ENCODE assay signal across 17 cellular contexts in genomic region chr5:165130656-165131055, GRCh38.
"Had no signal": no experiment of that assay in that cellular context is flagged by ENCODE, and none has a peak within 500 bp of the region (broad histone marks: within the 10 kb centered on the region; RNA-seq: fewer than 3 reads in every experiment).

No MANE protein-coding gene starts in this region.

- H3K27ac ChIP-seq: hepatocyte, left ventricle myocardium inferior, thyroid gland had no signal

- H3K4me1 Mint-ChIP-seq: activated CD4-positive, alpha-beta T cell treated with anti-CD3 and anti-CD28 coated beads, Interleukin-2, amount 10 ng/mL, durations not matched to agents 7 days and 5 days; memory B cell; naive thymus-derived CD8-positive, alpha-beta T cell; stimulated activated memory B cell treated with anti-CD40 and anti-IgM and Interleukin-4, amounts not matched to agents 10 μg/mL and 1 μg/mL and 100 μg/mL, for 72 hours had no signal

- H3K27me3 ChIP-seq: hepatocyte, thyroid gland had no signal

- H3K9me3 ChIP-seq: left ventricle myocardium inferior, thyroid gland had no signal

- H3K79me2 ChIP-seq: hepatocyte had no signal

- H3K27me3 Mint-ChIP-seq: activated CD4-positive, alpha-beta T cell treated with anti-CD3 and anti-CD28 coated beads, Interleukin-2, amount 10 ng/mL, durations not matched to agents 7 days and 5 days; dendritic cell treated with granulocyte-macrophage colony-stimulating factor and Interleukin-4, amounts not matched to agents 40 ng/mL and 50 ng/mL, for 4 days; memory B cell; naive thymus-derived CD8-positive, alpha-beta T cell; stimulated activated memory B cell treated with anti-CD40 and anti-IgM and Interleukin-4, amounts not matched to agents 10 μg/mL and 1 μg/mL and 100 μg/mL, for 72 hours had no signal

- H3K36me3 ChIP-seq: left ventricle myocardium inferior, thyroid gland had no signal

- H3K36me3 Mint-ChIP-seq: activated naive CD4-positive, alpha-beta T cell treated with anti-CD3 and anti-CD28 coated beads, Interleukin-2, amount 50 U/mL, for 72 hours; memory B cell; naive thymus-derived CD8-positive, alpha-beta T cell; stimulated activated memory B cell treated with anti-CD40 and anti-IgM and Interleukin-4, amounts not matched to agents 10 μg/mL and 1 μg/mL and 100 μg/mL, for 72 hours had no signal

- H3K4me3 Mint-ChIP-seq: activated CD4-positive, alpha-beta T cell treated with anti-CD3 and anti-CD28 coated beads, Interleukin-2, amount 10 ng/mL, durations not matched to agents 7 days and 5 days; activated T-cell treated with anti-CD3 and anti-CD28 coated beads, Interleukin-2, amount 50 U/mL, for 72 hours; dendritic cell treated with granulocyte-macrophage colony-stimulating factor and Interleukin-4, amounts not matched to agents 40 ng/mL and 50 ng/mL, for 4 days; memory B cell; naive thymus-derived CD8-positive, alpha-beta T cell; stimulated activated memory B cell treated with anti-CD40 and anti-IgM and Interleukin-4, amounts not matched to agents 10 μg/mL and 1 μg/mL and 100 μg/mL, for 72 hours; T-helper 2 cell treated with Interferon-gamma antibody and Interleukin-4, amounts not matched to agents 5 μg/mL and 100 μg/mL, for 36 hours had no signal

- DNase-seq: activated CD4-positive, alpha-beta T cell treated with anti-CD3 and anti-CD28 coated beads, Interleukin-2, amount 10 ng/mL, durations not matched to agents 7 days and 5 days; activated CD8-positive, alpha-beta memory T cell treated with anti-CD3 and anti-CD28 coated beads, Interleukin-2, amount 50 U/mL, for 48 hours; activated gamma-delta T cell; activated T-cell treated with anti-CD3 and anti-CD28 coated beads, Interleukin-2, amount 50 U/mL, for 72 hours; amniotic stem cell; effector memory CD4-positive, alpha-beta T cell; erythroblast; kidney; left ventricle myocardium inferior; naive thymus-derived CD8-positive, alpha-beta T cell; thyroid gland had no signal

- H3K4me1 ChIP-seq: left ventricle myocardium inferior, thyroid gland had no signal

- H3K27ac Mint-ChIP-seq: activated CD4-positive, alpha-beta T cell treated with anti-CD3 and anti-CD28 coated beads, Interleukin-2, amount 10 ng/mL, durations not matched to agents 7 days and 5 days; activated naive CD4-positive, alpha-beta T cell treated with anti-CD3 and anti-CD28 coated beads, Interleukin-2, amount 50 U/mL, for 72 hours; activated T-cell treated with anti-CD3 and anti-CD28 coated beads, Interleukin-2, amount 50 U/mL, for 72 hours; dendritic cell treated with granulocyte-macrophage colony-stimulating factor and Interleukin-4, amounts not matched to agents 40 ng/mL and 50 ng/mL, for 4 days; memory B cell; naive thymus-derived CD8-positive, alpha-beta T cell; stimulated activated memory B cell treated with anti-CD40 and anti-IgM and Interleukin-4, amounts not matched to agents 10 μg/mL and 1 μg/mL and 100 μg/mL, for 72 hours; T-helper 2 cell treated with Interferon-gamma antibody and Interleukin-4, amounts not matched to agents 5 μg/mL and 100 μg/mL, for 36 hours had no signal

- H3K4me3 ChIP-seq: hepatocyte, left ventricle myocardium inferior, thyroid gland had no signal

- H2AFZ ChIP-seq: hepatocyte had no signal

- H3K9me3 Mint-ChIP-seq: activated CD4-positive, alpha-beta T cell treated with anti-CD3 and anti-CD28 coated beads, Interleukin-2, amount 10 ng/mL, durations not matched to agents 7 days and 5 days had no signal
